ENCODE assay signal across 22 cellular contexts in genomic region chr7:101097561-101097960, GRCh38. TPM values are rescaled to one million over a fixed set of nuclear protein-coding genes. Genes with fewer than 3 reads are reported as not detected.
A peak's percentile ranks its signal among the peaks of the same experiment; 100 is the strongest.
DNase-seq lines count a peak whose midpoint lies in the region; ATAC-seq and TF ChIP-seq lines count a peak whose summit lies in the region.
"Had no signal": no experiment of that assay in that cellular context is flagged by ENCODE, and none has a peak within 500 bp of the region (broad histone marks: within the 10 kb centered on the region; RNA-seq: fewer than 3 reads in every experiment).

No MANE protein-coding gene starts in this region.

- TF ChIP-seq CTCF in HCT116 (IDR thresholded peaks at IDR 0.05 in 2 of 3, conservative IDR thresholded peaks at IDR 0.05 in 1 of 3; ENCODE audit: borderline replicate concordance in 1 of 3, insufficient read depth in 1 of 3, low read depth in 2 of 3, low read length in 2 of 3), result no peak
- TF ChIP-seq CTCF in mucosa of descending colon (IDR thresholded peaks at IDR 0.05), result no peak
- no peak for TF ChIP-seq CTCF in WTC11 (IDR thresholded peaks at IDR 0.05)

- no peak for TF ChIP-seq RAD21 in HCT116 (IDR thresholded peaks at IDR 0.05; ENCODE audit: low read depth)

- peaks cover 7% of the 10 kb centered on the region for H3K4me1 Mint-ChIP-seq in T-helper 2 cell treated with Interferon-gamma antibody and Interleukin-4, amounts not matched to agents 5 μg/mL and 100 μg/mL, for 36 hours (ENCODE audit: low read depth)
- peaks cover 3% of the 10 kb centered on the region for H3K4me1 Mint-ChIP-seq in activated T-helper 17 cell treated with anti-CD3 and anti-CD28 coated beads, Interleukin-2, amount 50 U/mL, for 72 hours
- peaks cover 38% of the 10 kb centered on the region for H3K4me1 Mint-ChIP-seq in WTC11

- H3K36me3 ChIP-seq in HCT116 (ENCODE audit: control insufficient read depth in 1 of 2, insufficient read depth in 2 of 2, low read length in 2 of 2) (no peaks in the 10 kb centered on the region), mucosa of descending colon (ENCODE audit: low read depth) (no peaks in the 10 kb centered on the region)
- H3K36me3 ChIP-seq: SJSA1 had no signal

- H3K27ac Mint-ChIP-seq in T-helper 2 cell treated with Interferon-gamma antibody and Interleukin-4, amounts not matched to agents 5 μg/mL and 100 μg/mL, for 36 hours, result peak overlapping the region; percentile 15
- peak overlapping the region; percentile 47 for H3K27ac Mint-ChIP-seq in activated T-helper 17 cell treated with anti-CD3 and anti-CD28 coated beads, Interleukin-2, amount 50 U/mL, for 72 hours
- no peak overlapping the region for H3K27ac Mint-ChIP-seq in WTC11

- H3K4me1 ChIP-seq in HCT116 (ENCODE audit: control insufficient read depth in 1 of 2, insufficient read depth in 2 of 2, low read length in 2 of 2) (peaks cover 37 to 81% of the 10 kb centered on the region in 2 experiments), mucosa of descending colon (ENCODE audit: low read depth) (no peaks in the 10 kb centered on the region)

- no peak overlapping the region for H3K4me3 Mint-ChIP-seq in T-helper 2 cell treated with Interferon-gamma antibody and Interleukin-4, amounts not matched to agents 5 μg/mL and 100 μg/mL, for 36 hours
- H3K4me3 Mint-ChIP-seq in activated T-helper 17 cell treated with anti-CD3 and anti-CD28 coated beads, Interleukin-2, amount 50 U/mL, for 72 hours, result no peak overlapping the region
- no peak overlapping the region for H3K4me3 Mint-ChIP-seq in WTC11
- H3K4me3 Mint-ChIP-seq: CD8-positive, alpha-beta memory T cell had no signal

- CTCF ChIA-PET in HCT116 (lab: Charles Lee) (interaction anchor here (1.4 kb wide), 1 partner anchor 23 kb away, joined by 4 read pairs; no protein-coding TSS in a partner anchor), WTC11 (lab: Charles Lee) (interaction anchor here (3.3 kb wide), 1 partner anchor 46 kb away, joined by 18 read pairs; no protein-coding TSS in a partner anchor)

- peaks cover 7% of the 10 kb centered on the region for H3K36me3 Mint-ChIP-seq in T-helper 2 cell treated with Interferon-gamma antibody and Interleukin-4, amounts not matched to agents 5 μg/mL and 100 μg/mL, for 36 hours (ENCODE audit: low read depth)
- H3K36me3 Mint-ChIP-seq in activated T-helper 17 cell treated with anti-CD3 and anti-CD28 coated beads, Interleukin-2, amount 50 U/mL, for 72 hours (ENCODE audit: low read depth), result no peaks in the 10 kb centered on the region
- H3K36me3 Mint-ChIP-seq in WTC11, result peaks cover 5% of the 10 kb centered on the region

- no peaks in the 10 kb centered on the region for H3K79me2 ChIP-seq in HCT116 (ENCODE audit: insufficient read depth, low read length)

- H3K4me3 ChIP-seq in HCT116 (replicated peaks in 1 of 2; ENCODE audit: low read depth in 1 of 2, low read length in 2 of 2) (no peak overlapping the region), mucosa of descending colon (no peak overlapping the region)
- H3K4me3 ChIP-seq: SJSA1 had no signal

- no peak for TF ChIP-seq POLR2A in HCT116 (IDR thresholded peaks at IDR 0.05; ENCODE audit: borderline replicate concordance, extremely low read depth, insufficient read depth, insufficient read length)

- H3K27me3 ChIP-seq in HCT116 (ENCODE audit: insufficient read depth, low read length), result no peaks in the 10 kb centered on the region
- H3K27me3 ChIP-seq: SJSA1 had no signal

- H3K27ac ChIP-seq in HCT116 (ENCODE audit: low read depth, low read length), result no peak overlapping the region
- H3K27ac ChIP-seq: 22Rv1, SJSA1 had no signal

- no peak overlapping the region for H3K9ac ChIP-seq in HCT116 (ENCODE audit: low read length)

- POLR2A ChIA-PET in HCT116 (lab: Charles Lee), result interaction anchor here (1.4 kb wide), 1 partner anchor 12 kb away, joined by 5 read pairs; the partner anchor contains the start of gene TRIM56
- POLR2A ChIA-PET in WTC11 (lab: Charles Lee), result no interaction called here

- intact Hi-C loops in HCT116 (cut with micrococcal nuclease), result no loop called here
- intact Hi-C loops in mucosa of descending colon (cut with DNase I, micrococcal nuclease), result no loop called here

- BruUV-seq in HCT116 (replicated peaks; lab: Mats Ljungman, UMichigan), result no TSS peak

- no peaks in the 10 kb centered on the region for H4K20me1 ChIP-seq in HCT116 (ENCODE audit: insufficient read depth)

- H3K4me2 ChIP-seq in HCT116 (ENCODE audit: low read length), result no peak overlapping the region

- DNase-seq in T-helper 2 cell treated with Interferon-gamma antibody and Interleukin-4, amounts not matched to agents 5 μg/mL and 100 μg/mL, for 36 hours (ENCODE audit: low spot score), result no peak
- DNase-seq in T-helper 2 cell (no peak), HCT116 (ENCODE audit: low read depth, low spot score) (no peak), mucosa of descending colon (no peak), WTC11 (ENCODE audit: low spot score) (no peak), NCI-H187 treated with DMSO at 0.1 percent for 48 hours (lab: John Stamatoyannopoulos, UW) (no peak)
- DNase-seq: AML-193; C1 segment of cervical spinal cord; CD8-positive, alpha-beta memory T cell; GOT3; KBM-7; NCI-H1092; NCI-H146; NCI-H2029 treated with DMSO at 0.1 percent for 48 hours; NCI-H226; NCI-H524; NCI-H774; NK-92 treated with Interleukin-12 subunit alpha and Interleukin-12 subunit beta, amount 100 ng/mL, for 24 hours had no signal

- no peaks in the 10 kb centered on the region for H3K9me3 ChIP-seq in HCT116 (ENCODE audit: control insufficient read depth in 1 of 2, insufficient read depth in 1 of 2, low read depth in 1 of 2, low read length in 2 of 2)
- H3K9me3 ChIP-seq in mucosa of descending colon, result no peaks in the 10 kb centered on the region
- H3K9me3 ChIP-seq: SJSA1 had no signal

- ATAC-seq in HCT116 (no peak), mucosa of descending colon (peak; percentile 8), WTC11 (no peak), GM21825 (IDR thresholded peaks at IDR 0.05; ENCODE audit: unreplicated experiment) (no peak)
- no peak for ATAC-seq in activated T-helper 17 cell treated with anti-CD3 and anti-CD28 coated beads, Interleukin-2, amount 50 U/mL, for 72 hours (replicated peaks)

- H3K27me3 Mint-ChIP-seq in T-helper 2 cell treated with Interferon-gamma antibody and Interleukin-4, amounts not matched to agents 5 μg/mL and 100 μg/mL, for 36 hours (ENCODE audit: low read depth), result peaks cover 14% of the 10 kb centered on the region
- peaks cover 12% of the 10 kb centered on the region for H3K27me3 Mint-ChIP-seq in activated T-helper 17 cell treated with anti-CD3 and anti-CD28 coated beads, Interleukin-2, amount 50 U/mL, for 72 hours
- H3K27me3 Mint-ChIP-seq in WTC11 (ENCODE audit: low read depth), result peaks cover 3% of the 10 kb centered on the region

- H2AFZ ChIP-seq in HCT116 (ENCODE audit: low read depth, low read length, poor library complexity, severe bottlenecking), result no peak overlapping the region

- no peaks in the 10 kb centered on the region for H3K9me2 ChIP-seq in HCT116 (ENCODE audit: insufficient read depth)

- RAD21 ChIA-PET in HCT116 (lab: Charles Lee; ENCODE audit: low non-redundant PET in 1 of 2, low total read pairs in 2 of 2, uncharacterized antibody in 2 of 2, unreplicated experiment in 2 of 2), result no interaction called here

- no peaks in the 10 kb centered on the region for H3K9me3 Mint-ChIP-seq in T-helper 2 cell treated with Interferon-gamma antibody and Interleukin-4, amounts not matched to agents 5 μg/mL and 100 μg/mL, for 36 hours
- no peaks in the 10 kb centered on the region for H3K9me3 Mint-ChIP-seq in activated T-helper 17 cell treated with anti-CD3 and anti-CD28 coated beads, Interleukin-2, amount 50 U/mL, for 72 hours
- H3K9me3 Mint-ChIP-seq in WTC11, result no peaks in the 10 kb centered on the region
- H3K9me3 Mint-ChIP-seq: CD8-positive, alpha-beta memory T cell had no signal

TF ChIP-seq in HCT116, 20 proteins besides CTCF, POLR2A, EP300 and RAD21:
- TF ChIP-seq SIN3A (IDR thresholded peaks at IDR 0.05; ENCODE audit: low read depth) (no peak), POLR2AphosphoS5 (IDR thresholded peaks at IDR 0.05; ENCODE audit: low read depth, low read length) (0 out of 2 replicates have a peak, but pooled peaks have one; percentile 5), CEBPB (IDR thresholded peaks at IDR 0.05; ENCODE audit: low read depth) (no peak)

TF ChIP-seq in WTC11, 78 proteins besides CTCF, POLR2A, EP300 and RAD21 (continues in another document):
- no peak for TF ChIP-seq NR1H2 (CRISPR knock-in tag; IDR thresholded peaks at IDR 0.05)
- no peak for TF ChIP-seq FOXK1 (CRISPR knock-in tag; IDR thresholded peaks at IDR 0.05)
- no peak for TF ChIP-seq TP53 (CRISPR knock-in tag; IDR thresholded peaks at IDR 0.05)
- TF ChIP-seq CBFB (CRISPR knock-in tag; IDR thresholded peaks at IDR 0.05; ENCODE audit: low read depth), result no peak

RNA-seq across cellular contexts. Expression of gene TRIM56, which starts 12.3 kb away (rescaled TPM):
- total RNA-seq in HCT116 (2021; ENCODE audit: unreplicated experiment), result 25.9 TPM
- polyA plus RNA-seq in HCT116 (2012), result 11.2 and 13.1 TPM in 2 replicates
- 10 to 100 TPM; 45.4 to 55.5 TPM for total RNA-seq in activated T-helper 17 cell treated with anti-CD3 and anti-CD28 coated beads, Interleukin-2, amount 50 U/mL, for 72 hours
- 10 to 100 TPM; 47.9 to 55.3 (median 53.9) TPM for total RNA-seq in mucosa of descending colon
- 23.1 to 24.2 TPM (median 23.4 TPM) in 3 replicates for total RNA-seq in WTC11 (2021)

RNA-seq across cellular contexts. Expression of gene SERPINE1, which starts 29.3 kb away (rescaled TPM):
- total RNA-seq in HCT116 (2021; ENCODE audit: unreplicated experiment) (12.8 TPM), mucosa of descending colon (1 to 10 TPM in 2 of 3 donors, under 1 TPM in 1; 0.55 to 2.9 (median 1.6) TPM), WTC11 (2021) (1.1 to 2.6 TPM (median 2.2 TPM) in 3 replicates)
- polyA plus RNA-seq in HCT116 (2012), result 32.8 and 45.4 TPM in 2 replicates
- 1 to 10 TPM in 1 of 2 donors, under 1 TPM in 1; 0.30 to 4.5 TPM for total RNA-seq in activated T-helper 17 cell treated with anti-CD3 and anti-CD28 coated beads, Interleukin-2, amount 50 U/mL, for 72 hours
- polyA plus RNA-seq: CD8-positive, alpha-beta memory T cell had no signal

RNA-seq across cellular contexts. Expression of gene AP1S1, which starts 56.7 kb away (rescaled TPM):
- total RNA-seq in HCT116 (2021; ENCODE audit: unreplicated experiment) (130 TPM), mucosa of descending colon (10 to 100 TPM; 32.3 to 83.6 (median 63.9) TPM), WTC11 (2021) (60.7 to 80.0 TPM (median 78.2 TPM) in 3 replicates)
- polyA plus RNA-seq in HCT116 (2012), result 141 and 168 TPM in 2 replicates
- total RNA-seq in activated T-helper 17 cell treated with anti-CD3 and anti-CD28 coated beads, Interleukin-2, amount 50 U/mL, for 72 hours, result 10 to 100 TPM; 27.4 to 59.8 TPM
